ENCODE assay signal across 19 cellular contexts in the genomic region with DNA sequence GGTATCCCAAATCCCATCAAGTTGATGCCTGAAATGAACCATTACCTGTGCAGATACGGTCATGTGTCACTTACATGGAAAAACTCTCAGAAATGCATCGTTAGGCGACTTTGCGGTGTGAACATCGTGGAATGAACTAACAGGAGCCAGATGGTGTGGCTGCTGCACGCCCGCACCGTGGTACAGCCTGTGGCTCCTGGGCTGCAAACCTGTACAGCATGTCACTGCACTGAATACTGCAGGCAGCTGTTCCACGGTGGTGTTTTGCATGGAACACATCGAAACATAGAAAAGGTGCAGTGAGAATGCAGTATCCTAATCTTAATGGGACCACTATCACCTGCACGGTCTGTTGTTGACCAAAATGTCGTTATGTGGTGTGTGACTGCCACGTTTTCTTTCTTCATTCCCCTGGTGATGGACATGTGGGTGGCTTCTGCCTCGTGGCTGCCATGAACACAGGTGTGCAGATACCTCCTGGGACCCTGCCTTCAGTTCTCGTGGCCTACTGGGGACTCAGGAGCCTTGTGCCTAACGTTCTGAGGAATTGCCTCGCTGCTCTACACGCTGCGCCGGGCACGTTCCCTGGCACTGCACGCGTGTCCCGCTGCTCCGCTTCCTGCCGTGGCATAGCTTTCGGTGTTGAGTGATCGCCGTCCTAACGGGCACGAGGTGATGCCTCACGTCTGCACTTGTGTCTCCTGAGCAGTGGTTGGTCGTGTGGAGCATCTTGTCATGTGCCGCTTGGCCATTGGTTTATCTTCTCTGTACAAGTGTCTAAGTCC. TPM values are rescaled to one million over a fixed set of nuclear protein-coding genes. Genes with fewer than 3 reads are reported as not detected.
DNase-seq lines count a peak whose midpoint lies in the region; ATAC-seq, FAIRE-seq and TF ChIP-seq lines count a peak whose summit lies in the region.
"Had no signal": no experiment of that assay in that cellular context is flagged by ENCODE, and none has a peak within 500 bp of the region (broad histone marks: within the 10 kb centered on the region; RNA-seq: fewer than 3 reads in every experiment).

No MANE protein-coding gene starts in this region.

- no peaks in the 10 kb centered on the region for H3K27me3 ChIP-seq in bronchial epithelial cell (ENCODE audit: control insufficient read depth, insufficient read depth, low read length)
- no peaks in the 10 kb centered on the region for H3K27me3 ChIP-seq in upper lobe of left lung
- H3K27me3 ChIP-seq in PC-9 (ENCODE audit: insufficient read depth, low read depth): no peaks in the 10 kb centered on the region
- H3K27me3 ChIP-seq: Peyer's patch had no signal

- H3K27ac ChIP-seq in upper lobe of left lung (peak overlapping the region in 3 of 4 donors; percentile 64 to 75 (median 69)), PC-9 (no peak overlapping the region)

- peaks cover 86% of the 10 kb centered on the region for H4K20me1 ChIP-seq in PC-9 (ENCODE audit: insufficient read depth)

- H3K36me3 ChIP-seq in bronchial epithelial cell (ENCODE audit: control insufficient read depth, insufficient read depth, low read length) (peaks cover 12% of the 10 kb centered on the region), upper lobe of left lung (peaks cover 4 to 20% (median 13%) of the 10 kb centered on the region in 4 donors), PC-9 (ENCODE audit: low read depth) (peaks cover 6% of the 10 kb centered on the region; the same call in 1 of the 2 replicates)

- H3K9me3 Mint-ChIP-seq in natural killer cell (no peaks in the 10 kb centered on the region), mesothelial cell of epicardium (no peaks in the 10 kb centered on the region)
- no peaks in the 10 kb centered on the region for H3K9me3 Mint-ChIP-seq in natural killer cell treated with Interleukin-12 subunit alpha and Interleukin-12 subunit beta and Interleukin-15 and Interleukin-18, amount 100 ng/mL, for 72 hours
- H3K9me3 Mint-ChIP-seq: activated CD4-positive, alpha-beta T cell treated with anti-CD3 and anti-CD28 coated beads, Interleukin-2, amount 10 ng/mL, durations not matched to agents 7 days and 5 days; activated T-helper 2 cell treated with anti-CD3 and anti-CD28 coated beads, Interferon-gamma antibody, Interleukin-2, Interleukin-4, amounts not matched to agents 10 μg/mL and 5 μg/mL and 100 μg/mL, durations not matched to agents 14 hours and 24 hours and 36 hours; T-helper 1 cell treated with Interleukin-12 subunit alpha and Interleukin-12 subunit beta and Interleukin-4 antibody, amounts not matched to agents 30 μg/mL and 1 μg/mL, for 36 hours had no signal

- no peak overlapping the region for H3K4me2 ChIP-seq in PC-9

- intact Hi-C loops in natural killer cell (cut with micrococcal nuclease): no loop called here
- intact Hi-C loops in PC-9 (cut with micrococcal nuclease; ENCODE audit: unreplicated experiment): no loop called here

- no peak for TF ChIP-seq EP300 in upper lobe of left lung (IDR thresholded peaks at IDR 0.05)

- H3K4me3 Mint-ChIP-seq in natural killer cell: no peak overlapping the region
- no peak overlapping the region for H3K4me3 Mint-ChIP-seq in natural killer cell treated with Interleukin-12 subunit alpha and Interleukin-12 subunit beta and Interleukin-15 and Interleukin-18, amount 100 ng/mL, for 72 hours
- H3K4me3 Mint-ChIP-seq in mesothelial cell of epicardium: peak overlapping the region; percentile 66

- BruUV-seq in PC-9 (replicated peaks; lab: Mats Ljungman, UMichigan): no TSS peak

- TF ChIP-seq POLR2A in upper lobe of left lung (IDR thresholded peaks at IDR 0.05): no peak

- H3K36me3 Mint-ChIP-seq in natural killer cell: no peaks in the 10 kb centered on the region
- no peaks in the 10 kb centered on the region for H3K36me3 Mint-ChIP-seq in natural killer cell treated with Interleukin-12 subunit alpha and Interleukin-12 subunit beta and Interleukin-15 and Interleukin-18, amount 100 ng/mL, for 72 hours
- H3K36me3 Mint-ChIP-seq in mesothelial cell of epicardium: peaks cover 28% of the 10 kb centered on the region

- peaks cover 46 to 51% of the 10 kb centered on the region in 2 donors for H3K4me1 Mint-ChIP-seq in natural killer cell
- peaks cover 49 to 50% of the 10 kb centered on the region in 2 donors for H3K4me1 Mint-ChIP-seq in natural killer cell treated with Interleukin-12 subunit alpha and Interleukin-12 subunit beta and Interleukin-15 and Interleukin-18, amount 100 ng/mL, for 72 hours (ENCODE audit: low read depth in 2 of 2)
- peaks cover 20% of the 10 kb centered on the region for H3K4me1 Mint-ChIP-seq in mesothelial cell of epicardium

- no peak overlapping the region for H3K4me3 ChIP-seq in bronchial epithelial cell (ENCODE audit: low read depth, low read length)
- H3K4me3 ChIP-seq in upper lobe of left lung: no peak overlapping the region
- no peak overlapping the region for H3K4me3 ChIP-seq in PC-9

- H3K9me2 ChIP-seq in PC-9 (ENCODE audit: insufficient read depth): no peaks in the 10 kb centered on the region

- peaks cover 74% of the 10 kb centered on the region for H3K79me2 ChIP-seq in PC-9 (ENCODE audit: low read depth)

- no peak for ATAC-seq in natural killer cell
- no peak for ATAC-seq in natural killer cell treated with Interleukin-12 subunit alpha and Interleukin-12 subunit beta and Interleukin-15 and Interleukin-18, amount 100 ng/mL, for 72 hours
- no peak for ATAC-seq in upper lobe of left lung (ENCODE audit: low FRiP score in 2 of 2)
- no peak for ATAC-seq in HG02840 (IDR thresholded peaks at IDR 0.05; ENCODE audit: low FRiP score, unreplicated experiment)

- no peak for TF ChIP-seq CTCF in natural killer cell (IDR thresholded peaks at IDR 0.05)
- TF ChIP-seq CTCF in bronchial epithelial cell (IDR thresholded peaks at IDR 0.05; ENCODE audit: insufficient read depth, low read length, severe bottlenecking): no peak
- no peak for TF ChIP-seq CTCF in mesothelial cell of epicardium (IDR thresholded peaks at IDR 0.05; ENCODE audit: unreplicated experiment)
- no peak for TF ChIP-seq CTCF in upper lobe of left lung (IDR thresholded peaks at IDR 0.05)
- no peak for TF ChIP-seq CTCF in PC-9 (conservative IDR thresholded peaks at IDR 0.05)

- POLR2A ChIA-PET in PC-9 (lab: Charles Lee; ENCODE audit: unreplicated experiment): no interaction called here

- no peak overlapping the region for H2AFZ ChIP-seq in PC-9

- peaks cover 22 to 43% (median 38%) of the 10 kb centered on the region in 4 donors for H3K4me1 ChIP-seq in upper lobe of left lung
- no peaks in the 10 kb centered on the region for H3K4me1 ChIP-seq in PC-9 (replicated peaks; ENCODE audit: insufficient read depth)

- DNase-seq in natural killer cell (no peak), bronchial epithelial cell (ENCODE audit: low read depth) (no peak), mesothelial cell of epicardium (ENCODE audit: low spot score in 2 of 2, unreplicated experiment in 2 of 2) (no peak), upper lobe of left lung (peak in 1 of 2 donors; percentile 77), OCI-M2 (lab: John Stamatoyannopoulos, UW; ENCODE audit: unreplicated experiment) (no peak), PC-9 (no peak)
- no peak for DNase-seq in natural killer cell treated with Interleukin-12 subunit alpha and Interleukin-12 subunit beta and Interleukin-15 and Interleukin-18, amount 100 ng/mL, for 72 hours (ENCODE audit: low spot score)
- DNase-seq: activated CD4-positive, alpha-beta T cell treated with anti-CD3 and anti-CD28 coated beads, Interleukin-2, amount 10 ng/mL, durations not matched to agents 7 days and 5 days; hypothalamus; Karpas-422; NCI-H1436 treated with DMSO at 0.1 percent for 48 hours; NCI-H510A treated with DMSO at 0.1 percent for 48 hours; Peyer's patch; stimulated activated CD4-positive, alpha-beta T cell treated with anti-CD3 and anti-CD28 coated beads, Interleukin-1b, Interleukin-23, amount 100 ng/mL, for 48 hours; stimulated activated CD8-positive, alpha-beta memory T cell treated with anti-CD3 and anti-CD28 coated beads, Interleukin-4, amount 100 ng/mL, for 48 hours had no signal

- peak; percentile 83 for FAIRE-seq in bronchial epithelial cell (lab: Jason Lieb, UNC)

- H3K27ac Mint-ChIP-seq in natural killer cell: peak overlapping the region; percentile 87 to 91
- peak overlapping the region in 1 of 2 donors; percentile 53 for H3K27ac Mint-ChIP-seq in natural killer cell treated with Interleukin-12 subunit alpha and Interleukin-12 subunit beta and Interleukin-15 and Interleukin-18, amount 100 ng/mL, for 72 hours
- H3K27ac Mint-ChIP-seq in mesothelial cell of epicardium: peak overlapping the region; percentile 94

- H3K9me3 ChIP-seq in upper lobe of left lung: no peaks in the 10 kb centered on the region
- no peaks in the 10 kb centered on the region for H3K9me3 ChIP-seq in PC-9 (ENCODE audit: insufficient read depth, low read depth)
- H3K9me3 ChIP-seq: Peyer's patch, prostate gland had no signal

- H3F3A ChIP-seq in PC-9 (ENCODE audit: insufficient read depth, low read depth): peaks cover 6% of the 10 kb centered on the region; the same call in 1 of the 2 replicates

- CTCF ChIA-PET in PC-9 (lab: Charles Lee): no interaction called here

- H3K27me3 Mint-ChIP-seq in natural killer cell (ENCODE audit: low read depth in 2 of 2): no peaks in the 10 kb centered on the region
- no peaks in the 10 kb centered on the region for H3K27me3 Mint-ChIP-seq in natural killer cell treated with Interleukin-12 subunit alpha and Interleukin-12 subunit beta and Interleukin-15 and Interleukin-18, amount 100 ng/mL, for 72 hours
- no peaks in the 10 kb centered on the region for H3K27me3 Mint-ChIP-seq in mesothelial cell of epicardium (ENCODE audit: low read depth)
- H3K27me3 Mint-ChIP-seq: activated CD4-positive, alpha-beta T cell treated with anti-CD3 and anti-CD28 coated beads, Interleukin-2, amount 10 ng/mL, durations not matched to agents 7 days and 5 days had no signal

- WGBS in upper lobe of left lung, 2 donors: 92% methylated on average over 34 of the region's 34 CpGs

RNA-seq across cellular contexts. Expression of a gene that starts 18.5 kb away (rescaled TPM):
- total RNA-seq in natural killer cell: 10 to 100 TPM; 63.5 to 89.2 (median 64.0) TPM
- 10 to 100 TPM; 60.1 to 93.7 TPM for total RNA-seq in natural killer cell treated with Interleukin-12 subunit alpha and Interleukin-12 subunit beta and Interleukin-15 and Interleukin-18, amount 100 ng/mL, for 72 hours
- 44.8 and 46.1 TPM in 2 replicates for total RNA-seq in bronchial epithelial cell
- total RNA-seq in mesothelial cell of epicardium: 73.4 to 78.2 TPM (median 74.7 TPM) in 3 replicates
- 100 to 1,000 TPM in 1 of 6 donors, 10 to 100 TPM in 5; 58.5 to 289 (median 73.0) TPM for total RNA-seq in upper lobe of left lung
- 79.4 and 88.6 TPM in 2 replicates for total RNA-seq in PC-9 (2021)

RNA-seq across cellular contexts. Expression of a gene that starts 38.9 kb away (rescaled TPM):
- total RNA-seq in natural killer cell (10 to 100 TPM; 48.0 to 59.4 (median 56.4) TPM), bronchial epithelial cell (6.9 and 8.2 TPM in 2 replicates), mesothelial cell of epicardium (62.9 to 65.9 TPM (median 63.1 TPM) in 3 replicates), upper lobe of left lung (100 to 1,000 TPM in 1 of 6 donors, 10 to 100 TPM in 5; 15.2 to 138 (median 46.5) TPM), PC-9 (2021) (24.3 and 38.7 TPM in 2 replicates)
- total RNA-seq in natural killer cell treated with Interleukin-12 subunit alpha and Interleukin-12 subunit beta and Interleukin-15 and Interleukin-18, amount 100 ng/mL, for 72 hours: 10 to 100 TPM; 19.6 to 25.1 TPM

RNA-seq across cellular contexts. Expression of a gene that starts 59.2 kb away (rescaled TPM):
- total RNA-seq in natural killer cell (100 to 1,000 TPM; 384 to 388 (median 388) TPM), bronchial epithelial cell (173 and 179 TPM in 2 replicates), mesothelial cell of epicardium (186 to 194 TPM (median 192 TPM) in 3 replicates), upper lobe of left lung (100 to 1,000 TPM; 142 to 483 (median 213) TPM), PC-9 (2021) (153 and 184 TPM in 2 replicates)
- total RNA-seq in natural killer cell treated with Interleukin-12 subunit alpha and Interleukin-12 subunit beta and Interleukin-15 and Interleukin-18, amount 100 ng/mL, for 72 hours: 100 to 1,000 TPM; 109 to 245 TPM
